In genomic region chr7:22855049-22855392, GRCh38 we compare ENCODE assay signal across 8 cellular contexts. TPM values are rescaled to one million over a fixed set of nuclear protein-coding genes. Genes with fewer than 3 reads are reported as not detected.
DNase-seq lines count a peak whose midpoint lies in the region; ATAC-seq and TF ChIP-seq lines count a peak whose summit lies in the region.

No MANE protein-coding gene starts in this region.

- no peaks in the 10 kb centered on the region for H3K27me3 ChIP-seq in HUES6 (ENCODE audit: control insufficient read depth, insufficient read depth, low read length)

- H3K4me1 ChIP-seq in HUES6 (ENCODE audit: control insufficient read depth, insufficient read depth, low read length): peaks cover 55% of the 10 kb centered on the region

- no peaks in the 10 kb centered on the region for H3K9me3 ChIP-seq in HUES6 (ENCODE audit: control insufficient read depth, insufficient read depth, low read depth, low read length)

- peak overlapping the region; percentile 77 for H3K27ac Mint-ChIP-seq in osteocyte (ENCODE audit: unreplicated experiment)

- ATAC-seq in HG03571 (IDR thresholded peaks at IDR 0.05; ENCODE audit: unreplicated experiment): no peak

- H3K36me3 ChIP-seq in HUES6 (ENCODE audit: control insufficient read depth, insufficient read depth, low read length): peaks cover 40% of the 10 kb centered on the region

- H3K27me3 Mint-ChIP-seq in osteocyte (ENCODE audit: unreplicated experiment): no peaks in the 10 kb centered on the region

- TF ChIP-seq CTCF in GM12875 (IDR thresholded peaks at IDR 0.05; ENCODE audit: borderline replicate concordance, insufficient read depth, low read depth, low read length): no peak
- no peak for TF ChIP-seq CTCF in coronary artery (IDR thresholded peaks at IDR 0.05)
- no peak for TF ChIP-seq CTCF in osteocyte (IDR thresholded peaks at IDR 0.05)

- H3K9ac ChIP-seq in HUES6 (ENCODE audit: low read length): peak overlapping the region; percentile 97

- H3K4me3 Mint-ChIP-seq in osteocyte (ENCODE audit: unreplicated experiment): peak overlapping the region; percentile 76

- H3K27ac ChIP-seq in HUES6 (ENCODE audit: low read depth, low read length): peak overlapping the region; percentile 97
- peak overlapping the region; percentile 96 to 97 for H3K27ac ChIP-seq in coronary artery

- H3K36me3 Mint-ChIP-seq in osteocyte (ENCODE audit: unreplicated experiment): no peaks in the 10 kb centered on the region

- H3K4me1 Mint-ChIP-seq in osteocyte (ENCODE audit: unreplicated experiment): peaks cover 42% of the 10 kb centered on the region

- H3K9me3 Mint-ChIP-seq in osteocyte (ENCODE audit: unreplicated experiment): no peaks in the 10 kb centered on the region

- H3K4me3 ChIP-seq in GM12875 (ENCODE audit: low read depth, low read length): peak overlapping the region; percentile 92
- H3K4me3 ChIP-seq in HUES6 (ENCODE audit: low read depth, low read length): peak overlapping the region; percentile 75
- peak overlapping the region; percentile 80 for H3K4me3 ChIP-seq in coronary artery

- no peak for DNase-seq in coronary artery (ENCODE audit: low spot score)
- no peak for DNase-seq in osteocyte (ENCODE audit: extremely low spot score, unreplicated experiment)
- no peak for DNase-seq in NCI-H748 treated with DMSO at 0.1 percent for 48 hours (lab: John Stamatoyannopoulos, UW)
- DNase-seq in NCI-H1436 treated with DMSO at 0.1 percent for 48 hours (lab: John Stamatoyannopoulos, UW): no peak
- no peak for DNase-seq in mucosa of gallbladder (ENCODE audit: low spot score)

RNA-seq across cellular contexts. Expression of gene TOMM7, which starts 32.4 kb away (rescaled TPM):
- total RNA-seq in osteocyte: 256 and 292 TPM in 2 replicates
- total RNA-seq in mucosa of gallbladder: 345 TPM
